ENCODE assay signal across 2 cellular contexts in genomic region chr13:24208314-24208713, GRCh38.
TF ChIP-seq lines count a peak whose summit lies in the region.

No MANE protein-coding gene starts in this region.

TF ChIP-seq in endothelial cell of umbilical vein, 7 proteins besides CTCF, POLR2A, EP300 and RAD21:
- no peak for TF ChIP-seq MYC (IDR thresholded peaks at IDR 0.05; ENCODE audit: low read depth, low read length)
- peak; percentile 55 for TF ChIP-seq FOS (IDR thresholded peaks at IDR 0.05; ENCODE audit: borderline replicate concordance, insufficient read depth, low read length)
- TF ChIP-seq POLR2AphosphoS5 (IDR thresholded peaks at IDR 0.05; ENCODE audit: insufficient read depth, low read depth, low read length): no peak
- TF ChIP-seq EZH2 (IDR thresholded peaks at IDR 0.05; ENCODE audit: borderline replicate concordance, low read depth, low read length, severe bottlenecking): no peak
- no peak for TF ChIP-seq MAX (IDR thresholded peaks at IDR 0.05; ENCODE audit: insufficient read depth, insufficient read length)

TF ChIP-seq in neural cell, 6 proteins besides CTCF, POLR2A, EP300 and RAD21:
- TF ChIP-seq REST (IDR thresholded peaks at IDR 0.05; ENCODE audit: borderline replicate concordance): peak; percentile 68
- no peak for TF ChIP-seq EZH2 (IDR thresholded peaks at IDR 0.05; ENCODE audit: borderline replicate concordance, insufficient read depth, low read length, poor library complexity, severe bottlenecking)
